Comparison of ENCODE assay signal across 23 cellular contexts in genomic region chr22:28328751-28329150, GRCh38.
"Had no signal": no experiment of that assay in that cellular context is flagged by ENCODE, and none has a peak within 500 bp of the region (broad histone marks: within the 10 kb centered on the region; RNA-seq: fewer than 3 reads in every experiment).

No MANE protein-coding gene starts in this region.

- ATAC-seq: activated CD8-positive, alpha-beta memory T cell treated with anti-CD3 and anti-CD28 coated beads, Interleukin-2, amount 10 ng/mL, durations not matched to agents 7 days and 5 days; activated CD8-positive, alpha-beta T cell treated with anti-CD3 and anti-CD28 coated beads, Interleukin-2, amount 10 ng/mL, durations not matched to agents 7 days and 5 days; activated T-cell treated with anti-CD3 and anti-CD28 coated beads, Interleukin-2, amount 50 U/mL, for 4 hours; activated T-helper 17 cell treated with anti-CD3 and anti-CD28 coated beads, Interleukin-2, amount 50 U/mL, for 72 hours; T-cell had no signal

- DNase-seq: activated CD4-positive, alpha-beta T cell treated with anti-CD3 and anti-CD28 coated beads for 4 hours; activated CD4-positive, CD25-positive, alpha-beta regulatory T cell; activated CD8-positive, alpha-beta memory T cell treated with anti-CD3 and anti-CD28 coated beads, Interleukin-2, amount 10 ng/mL, durations not matched to agents 7 days and 5 days; activated CD8-positive, alpha-beta T cell treated with anti-CD3 and anti-CD28 coated beads, Interleukin-2, amount 10 ng/mL, durations not matched to agents 7 days and 5 days; activated gamma-delta T cell; activated naive CD4-positive, alpha-beta T cell treated with anti-CD3 and anti-CD28 coated beads for 36 hours; activated T-cell treated with anti-CD3 and anti-CD28 coated beads, Interleukin-2, amount 50 U/mL, for 4 hours; amygdala; central memory CD4-positive, alpha-beta T cell; IMR-90; Kasumi-1; KBM-7; MV-4-11; NCI-H1092 treated with DMSO at 0.1 percent for 48 hours; NCI-H1436; NCI-H1694 treated with DMSO at 0.1 percent for 48 hours; NCI-H2029 treated with DMSO at 0.1 percent for 48 hours; PC-9; SHP77 treated with DMSO at 0.1 percent for 48 hours; T-cell; T1000 had no signal

- H3K4me2 ChIP-seq: PC-9 had no signal

- H3K27ac ChIP-seq: PC-9 had no signal

- FAIRE-seq: TTC549 had no signal

- H3K4me3 ChIP-seq: PC-9 had no signal

- H2AFZ ChIP-seq: PC-9 had no signal
